20 cellular contexts compared by ENCODE assay signal in genomic region chr20:59120919-59121318, GRCh38. TPM values are rescaled to one million over a fixed set of nuclear protein-coding genes. Genes with fewer than 3 reads are reported as not detected.
DNase-seq lines count a peak whose midpoint lies in the region; ATAC-seq, FAIRE-seq and TF ChIP-seq lines count a peak whose summit lies in the region.
"Had no signal": no experiment of that assay in that cellular context is flagged by ENCODE, and none has a peak within 500 bp of the region (broad histone marks: within the 10 kb centered on the region; RNA-seq: fewer than 3 reads in every experiment).

No MANE protein-coding gene starts in this region.

- no peak for ATAC-seq in activated T-cell treated with anti-CD3 and anti-CD28 coated beads, Interleukin-2, amount 50 U/mL, for 72 hours (replicated peaks in 1 of 2)
- ATAC-seq in GM12878 (no peak), pancreas (no peak), GM18505 (IDR thresholded peaks at IDR 0.05; ENCODE audit: unreplicated experiment) (no peak)
- ATAC-seq: left colon had no signal

- no peak overlapping the region for H3K9ac ChIP-seq in GM12878 (ENCODE audit: control insufficient read depth, insufficient read depth, low read length)
- no peak overlapping the region for H3K9ac ChIP-seq in neural cell (ENCODE audit: low read length)
- H3K9ac ChIP-seq: KMS-11 had no signal

- TF ChIP-seq EP300 in GM12878 (IDR thresholded peaks at IDR 0.05; ENCODE audit: borderline replicate concordance in 1 of 2, control insufficient read depth in 1 of 2, low read depth in 2 of 2, low read length in 2 of 2): no peak
- no peak for TF ChIP-seq EP300 in neural cell (conservative IDR thresholded peaks at IDR 0.05; ENCODE audit: poor library complexity, severe bottlenecking)

- no peak overlapping the region for H2AFZ ChIP-seq in GM12878 (ENCODE audit: control insufficient read depth, low read depth, low read length)
- H2AFZ ChIP-seq in neural cell (ENCODE audit: low read depth, low read length): no peak overlapping the region

- H3K4me2 ChIP-seq in GM12878 (ENCODE audit: control insufficient read depth, insufficient read depth): 0 out of 2 replicates have a peak overlapping the region, but pooled peaks have one; percentile 52
- no peak overlapping the region for H3K4me2 ChIP-seq in neural cell (ENCODE audit: low read length)
- H3K4me2 ChIP-seq: KMS-11 had no signal

- no peaks in the 10 kb centered on the region for H3K27me3 Mint-ChIP-seq in activated T-cell treated with anti-CD3 and anti-CD28 coated beads, Interleukin-2, amount 50 U/mL, for 72 hours (ENCODE audit: low read depth)
- peaks cover 22% of the 10 kb centered on the region for H3K27me3 Mint-ChIP-seq in chondrocyte (ENCODE audit: low read depth)

- H3K27me3 ChIP-seq in GM12878 (replicated peaks in 1 of 2; ENCODE audit: control insufficient read depth in 2 of 2, insufficient read depth in 2 of 2, low read length in 1 of 2) (peaks cover 2 to 20% of the 10 kb centered on the region in 2 experiments), neural cell (ENCODE audit: insufficient read depth, low read depth, low read length) (no peaks in the 10 kb centered on the region), pancreas (peaks cover 0 to 4% (median 0%) of the 10 kb centered on the region in 4 donors)

- in situ Hi-C loops in GM12878 (cut with MboI): no loop called here

- H3K4me3 Mint-ChIP-seq in activated T-cell treated with anti-CD3 and anti-CD28 coated beads, Interleukin-2, amount 50 U/mL, for 72 hours: peak overlapping the region; percentile 62 to 84
- H3K4me3 Mint-ChIP-seq in chondrocyte (ENCODE audit: unreplicated experiment): no peak overlapping the region

- TF ChIP-seq RAD21 in GM12878 (IDR thresholded peaks at IDR 0.05; ENCODE audit: insufficient read depth, low read depth, low read length): no peak
- TF ChIP-seq RAD21 in neural cell (conservative IDR thresholded peaks at IDR 0.05): no peak

- H4K20me1 ChIP-seq in GM12878 (ENCODE audit: control insufficient read depth, insufficient read depth): no peaks in the 10 kb centered on the region
- H4K20me1 ChIP-seq in neural cell (ENCODE audit: insufficient read depth): no peaks in the 10 kb centered on the region

- peaks cover 3% of the 10 kb centered on the region for H3F3A ChIP-seq in neural cell (ENCODE audit: insufficient read depth, low read length, poor library complexity, severe bottlenecking)

- intact Hi-C loops in GM12878 (cut with micrococcal nuclease; ENCODE audit: unreplicated experiment): no loop called here
- intact Hi-C loops in pancreas (cut with DNase I): no loop called here

- peaks cover 4 to 6% of the 10 kb centered on the region in 2 donors for H3K36me3 Mint-ChIP-seq in activated T-cell treated with anti-CD3 and anti-CD28 coated beads, Interleukin-2, amount 50 U/mL, for 72 hours (ENCODE audit: insufficient read depth in 2 of 2)
- no peaks in the 10 kb centered on the region for H3K36me3 Mint-ChIP-seq in chondrocyte (ENCODE audit: low read depth)

- CTCF ChIA-PET in GM12878 (lab: Yijun Ruan, JAX): interaction anchor here (1.5 kb wide), 1 partner anchor 86 kb away, joined by 5 read pairs; no protein-coding TSS in a partner anchor

- no peak overlapping the region for H3K27ac ChIP-seq in GM12878 (ENCODE audit: control insufficient read depth, insufficient read depth)
- H3K27ac ChIP-seq in neural cell (ENCODE audit: low read length): peak overlapping the region; percentile 87
- no peak overlapping the region for H3K27ac ChIP-seq in pancreas
- H3K27ac ChIP-seq: esophagus squamous epithelium, KMS-11 had no signal

- H3K27ac Mint-ChIP-seq in activated T-cell treated with anti-CD3 and anti-CD28 coated beads, Interleukin-2, amount 50 U/mL, for 72 hours: peak overlapping the region; percentile 42
- H3K27ac Mint-ChIP-seq in chondrocyte (ENCODE audit: unreplicated experiment): no peak overlapping the region

- peaks cover 0 to 5% of the 10 kb centered on the region in 2 donors for H3K9me3 Mint-ChIP-seq in activated T-cell treated with anti-CD3 and anti-CD28 coated beads, Interleukin-2, amount 50 U/mL, for 72 hours
- peaks cover 3% of the 10 kb centered on the region for H3K9me3 Mint-ChIP-seq in chondrocyte (ENCODE audit: low read depth)

- H3K79me2 ChIP-seq in GM12878 (ENCODE audit: control insufficient read depth, insufficient read depth, low read length): no peaks in the 10 kb centered on the region
- no peaks in the 10 kb centered on the region for H3K79me2 ChIP-seq in neural cell (replicated peaks; ENCODE audit: insufficient read depth, low read length)

- 10% methylated on average over 5 of the region's 5 CpGs for WGBS in GM12878 (ENCODE audit: insufficient coverage, insufficient replicate concordance, low lambda C conversion rate, missing lambda C conversion rate)
- 81 to 85% methylated on average over 5 of the region's 5 CpGs for whole genome bisulfite sequencing in pancreas, 2 donors

- FAIRE-seq in GM12878 (lab: Jason Lieb, UNC): no peak
- FAIRE-seq in pancreas (lab: Jason Lieb, UNC): no peak
- FAIRE-seq: TTC549 had no signal

- peaks cover 65% of the 10 kb centered on the region for H3K4me1 Mint-ChIP-seq in activated T-cell treated with anti-CD3 and anti-CD28 coated beads, Interleukin-2, amount 50 U/mL, for 72 hours (ENCODE audit: low read depth)
- no peaks in the 10 kb centered on the region for H3K4me1 Mint-ChIP-seq in chondrocyte (ENCODE audit: low read depth)

- RAD21 ChIA-PET in GM12878 (lab: Charles Lee; ENCODE audit: unreplicated experiment): no interaction called here

- POLR2A ChIA-PET in GM12878 (lab: Charles Lee): interaction anchor here (0.6 kb wide), 1 partner anchor 37 kb away, joined by 3 read pairs; no protein-coding TSS in a partner anchor

- BruUV-seq in GM12878 (replicated peaks; lab: Mats Ljungman, UMichigan): no TSS peak

- H3K4me3 ChIP-seq in NB4 (ENCODE audit: low read depth, low read length) (no peak overlapping the region), GM12878 (no peak overlapping the region), neural cell (ENCODE audit: low read length) (no peak overlapping the region), pancreas (no peak overlapping the region)
- H3K4me3 ChIP-seq: esophagus squamous epithelium had no signal

- DNase-seq in activated T-cell treated with anti-CD3 and anti-CD28 coated beads, Interleukin-2, amount 50 U/mL, for 72 hours: no peak
- no peak for DNase-seq in activated T-cell treated with anti-CD3 and anti-CD28 coated beads, Interleukin-2, amount 50 U/mL, for 1 hour
- peak; percentile 24 for DNase-seq in NB4 (ENCODE audit: low read depth)
- DNase-seq in GM12878 (ENCODE audit: low read depth, low spot score): no peak
- DNase-seq in pancreas: no peak
- no peak for DNase-seq in chondrocyte (ENCODE audit: low spot score)
- DNase-seq: anterior cingulate cortex; caudate nucleus; DMS79 treated with DMSO at 0.1 percent for 48 hours; effector CD4-positive, alpha-beta T cell; esophagus squamous epithelium; left colon; NCI-H1092 treated with DMSO at 0.1 percent for 48 hours; NCI-H2107; NCI-H524 treated with DMSO at 0.1 percent for 48 hours had no signal

- peaks cover 4% of the 10 kb centered on the region; the same call in 2 of the 3 replicates for H3K9me3 ChIP-seq in GM12878 (replicated peaks; ENCODE audit: control insufficient read depth, insufficient read depth, low read length)
- H3K9me3 ChIP-seq in neural cell (ENCODE audit: low read length): no peaks in the 10 kb centered on the region
- H3K9me3 ChIP-seq in pancreas: no peaks in the 10 kb centered on the region
- H3K9me3 ChIP-seq: esophagus squamous epithelium had no signal

- TF ChIP-seq POLR2A in NB4 (IDR thresholded peaks at IDR 0.05; ENCODE audit: extremely low read depth, insufficient read length) (no peak), GM12878 (IDR thresholded peaks at IDR 0.05; ENCODE audit: low read depth, low read length) (no peak), GM18505 (IDR thresholded peaks at IDR 0.05; ENCODE audit: borderline replicate concordance, extremely low read depth, insufficient read depth, insufficient read length) (no peak)

- no peaks in the 10 kb centered on the region for H3K9me2 ChIP-seq in neural cell (ENCODE audit: insufficient read depth, low read length)

- H3K4me1 ChIP-seq in GM12878 (ENCODE audit: control insufficient read depth, insufficient read depth, low read length): peaks cover 14% of the 10 kb centered on the region
- no peaks in the 10 kb centered on the region for H3K4me1 ChIP-seq in pancreas
- H3K4me1 ChIP-seq: esophagus squamous epithelium had no signal

- H3K36me3 ChIP-seq in GM12878 (ENCODE audit: control insufficient read depth in 2 of 2, insufficient read depth in 2 of 2, low read length in 1 of 2): no peaks in the 10 kb centered on the region
- no peaks in the 10 kb centered on the region for H3K36me3 ChIP-seq in neural cell (ENCODE audit: insufficient read depth, low read length)
- H3K36me3 ChIP-seq in pancreas: no peaks in the 10 kb centered on the region
- H3K36me3 ChIP-seq: esophagus squamous epithelium had no signal

- SMC1A ChIA-PET in GM12878 (lab: Charles Lee; ENCODE audit: uncharacterized antibody, unreplicated experiment): no interaction called here

- TF ChIP-seq CTCF in NB4 (IDR thresholded peaks at IDR 0.05; ENCODE audit: low read depth, low read length) (no peak), GM12878 (IDR thresholded peaks at IDR 0.05 in 2 of 3, conservative IDR thresholded peaks at IDR 0.05 in 1 of 3; ENCODE audit: control insufficient read depth in 2 of 3, extremely low read depth in 1 of 3, insufficient read depth in 1 of 3, low read depth in 3 of 3, low read length in 3 of 3) (no peak), neural cell (IDR thresholded peaks at IDR 0.05; ENCODE audit: poor library complexity, severe bottlenecking) (no peak), pancreas (IDR thresholded peaks at IDR 0.05) (no peak), chondrocyte (IDR thresholded peaks at IDR 0.05) (no peak)

RNA-seq across cellular contexts. Expression of gene ZNF831, which starts 42.7 kb away (rescaled TPM):
- 1 to 10 TPM; 8.2 to 9.0 TPM for total RNA-seq in activated T-cell treated with anti-CD3 and anti-CD28 coated beads, Interleukin-2, amount 50 U/mL, for 72 hours
- 0.05 TPM in 1 of 2 replicates, not detected in the other for total RNA-seq in GM12878 (2013; cell fraction: nucleolus; rRNA removed)
- total RNA-seq in GM12878 (2014; rRNA removed) (0.68 and 0.87 TPM in 2 replicates), GM12878 (2014; rRNA removed; fragmentation: Illumina TruSeq; extraction: Trizol) (0.51 and 0.54 TPM in 2 replicates), GM12878 (2021) (0.85 and 0.97 TPM in 2 replicates), pancreas (under 1 TPM; 0.04 to 0.23 (median 0.13) TPM), chondrocyte (not detected in 3 replicates)
- 0.17 TPM for polyA plus RNA-seq in GM12878 (2011; ENCODE audit: low read depth)
- polyA plus RNA-seq in GM12878 (2011; rRNA removed) (0.11 and 0.13 TPM in 2 replicates), GM12878 (2014; fragmentation: Illumina TruSeq; extraction: Trizol) (0.32 and 0.41 TPM in 2 replicates), GM12878 (2014; fragmentation: Nextera tagmentation; extraction: Ambion mirVana) (under 1 TPM; 0.05 to 0.13 TPM), GM12878 (2014; rRNA removed) (0.35 and 0.48 TPM in 2 replicates), GM12878 (2016; fragmentation: Nextera tagmentation; extraction: Ambion mirVana) (under 1 TPM; 0.01 to 0.06 TPM), neural cell (0.14 TPM in 1 of 2 replicates, not detected in the other), pancreas (under 1 TPM; 0.16 to 0.19 TPM)
- 0.12 and 0.13 TPM in 2 replicates for polyA plus RNA-seq in GM12878 (2011; cell fraction: cytosol; rRNA removed)
- polyA plus RNA-seq in GM12878 (2011; cell fraction: nucleus; rRNA removed): 0.42 and 0.43 TPM in 2 replicates
- polyA plus RNA-seq in GM12878 (2012): 0.29 and 0.31 TPM in 2 replicates
- 0.22 and 0.41 TPM in 2 replicates for polyA minus RNA-seq in GM12878 (2011; rRNA and poly(A)+ RNA removed)
- 0.10 and 0.13 TPM in 2 replicates for polyA minus RNA-seq in GM12878 (2011; cell fraction: cytosol; rRNA and poly(A)+ RNA removed)
- polyA minus RNA-seq in GM12878 (2011; cell fraction: nucleus; rRNA and poly(A)+ RNA removed): 0.36 and 0.77 TPM in 2 replicates
- polyA minus RNA-seq in neural cell: 0.24 and 0.35 TPM in 2 replicates
- total RNA-seq: A673 had no signal
